In the genomic region with DNA sequence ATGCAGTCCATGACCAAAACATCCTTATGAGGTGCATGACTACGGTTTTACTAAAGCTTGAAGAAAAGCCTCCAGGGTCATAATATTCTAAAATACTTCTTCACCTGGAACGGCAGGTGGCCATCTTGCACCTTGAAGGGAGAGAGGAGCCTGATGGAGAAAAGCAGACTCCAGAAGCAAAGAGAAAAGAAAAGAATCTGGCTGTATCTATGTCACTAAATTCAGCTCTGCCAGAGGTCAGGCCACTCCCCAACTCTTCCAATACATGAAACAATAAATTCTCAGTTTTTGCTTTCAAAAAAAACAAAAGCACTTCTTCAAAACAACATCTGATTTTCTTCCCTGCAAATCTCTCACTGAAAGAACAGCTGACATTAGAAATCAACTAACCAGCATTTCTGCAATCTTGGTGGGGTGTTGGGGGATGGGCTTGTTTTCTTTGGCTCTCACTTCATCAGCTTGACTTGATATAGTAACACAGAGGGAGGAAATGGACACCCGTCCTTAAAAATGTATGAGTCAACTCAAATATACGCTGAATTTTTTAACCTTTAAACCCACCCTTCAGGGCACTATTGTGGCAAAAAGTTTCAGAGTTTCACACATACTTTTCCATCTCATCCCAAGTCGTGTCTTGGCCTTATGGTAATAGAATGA, we compare ENCODE assay signal across 10 cellular contexts. TPM values are rescaled to one million over a fixed set of nuclear protein-coding genes. Genes with fewer than 3 reads are reported as not detected.
DNase-seq lines count a peak whose midpoint lies in the region; ATAC-seq lines count a peak whose summit lies in the region.
"Had no signal": no experiment of that assay in that cellular context is flagged by ENCODE, and none has a peak within 500 bp of the region (broad histone marks: within the 10 kb centered on the region; RNA-seq: fewer than 3 reads in every experiment).

No MANE protein-coding gene starts in this region.

- H3K36me3 Mint-ChIP-seq in activated CD8-positive, alpha-beta memory T cell treated with anti-CD3 and anti-CD28 coated beads, Interleukin-2, amount 10 ng/mL, durations not matched to agents 7 days and 5 days, result peaks cover 15% of the 10 kb centered on the region
- peaks cover 3% of the 10 kb centered on the region for H3K36me3 Mint-ChIP-seq in activated CD8-positive, alpha-beta T cell treated with anti-CD3 and anti-CD28 coated beads, Interleukin-2, amount 10 ng/mL, durations not matched to agents 7 days and 5 days (ENCODE audit: low read depth)

- no peak for DNase-seq in activated CD8-positive, alpha-beta memory T cell treated with anti-CD3 and anti-CD28 coated beads, Interleukin-2, amount 10 ng/mL, durations not matched to agents 7 days and 5 days
- DNase-seq in activated CD8-positive, alpha-beta memory T cell treated with anti-CD3 and anti-CD28 coated beads for 24 hours, result no peak
- DNase-seq in astrocyte of the hippocampus (ENCODE audit: low read depth, low spot score), result peak; percentile 59
- peak; percentile 57 for DNase-seq in kidney glomerular epithelial cell (lab: John Stamatoyannopoulos, UW)
- peak; percentile 63 for DNase-seq in ureter (ENCODE audit: low spot score)
- no peak for DNase-seq in middle frontal gyrus (ENCODE audit: extremely low spot score, low spot score)
- no peak for DNase-seq in activated CD8-positive, alpha-beta T cell treated with anti-CD3 and anti-CD28 coated beads, Interleukin-2, amount 10 ng/mL, durations not matched to agents 7 days and 5 days
- DNase-seq: activated T-cell treated with anti-CD3 and anti-CD28 coated beads, Interleukin-2, amount 50 U/mL, for 24 hours; upper lobe of left lung had no signal

- peaks cover 22% of the 10 kb centered on the region for H3K4me1 Mint-ChIP-seq in activated CD8-positive, alpha-beta memory T cell treated with anti-CD3 and anti-CD28 coated beads, Interleukin-2, amount 10 ng/mL, durations not matched to agents 7 days and 5 days
- peaks cover 12% of the 10 kb centered on the region for H3K4me1 Mint-ChIP-seq in activated CD8-positive, alpha-beta T cell treated with anti-CD3 and anti-CD28 coated beads, Interleukin-2, amount 10 ng/mL, durations not matched to agents 7 days and 5 days (ENCODE audit: low read depth)

- no peaks in the 10 kb centered on the region for H3K9me3 Mint-ChIP-seq in activated CD8-positive, alpha-beta memory T cell treated with anti-CD3 and anti-CD28 coated beads, Interleukin-2, amount 10 ng/mL, durations not matched to agents 7 days and 5 days (ENCODE audit: low read depth)
- H3K9me3 Mint-ChIP-seq in activated CD8-positive, alpha-beta T cell treated with anti-CD3 and anti-CD28 coated beads, Interleukin-2, amount 10 ng/mL, durations not matched to agents 7 days and 5 days (ENCODE audit: insufficient read depth), result no peaks in the 10 kb centered on the region
- H3K9me3 Mint-ChIP-seq: activated T-cell treated with anti-CD3 and anti-CD28 coated beads, Interleukin-2, amount 50 U/mL, for 24 hours had no signal

- H3K27ac Mint-ChIP-seq in activated CD8-positive, alpha-beta memory T cell treated with anti-CD3 and anti-CD28 coated beads, Interleukin-2, amount 10 ng/mL, durations not matched to agents 7 days and 5 days, result peak overlapping the region; percentile 34
- no peak overlapping the region for H3K27ac Mint-ChIP-seq in activated CD8-positive, alpha-beta T cell treated with anti-CD3 and anti-CD28 coated beads, Interleukin-2, amount 10 ng/mL, durations not matched to agents 7 days and 5 days
- H3K27ac Mint-ChIP-seq: activated T-cell treated with anti-CD3 and anti-CD28 coated beads, Interleukin-2, amount 50 U/mL, for 24 hours had no signal

- POLR2A ChIA-PET in activated CD8-positive, alpha-beta T cell treated with anti-CD3 and anti-CD28 coated beads, Interleukin-2, amount 10 ng/mL, durations not matched to agents 7 days and 5 days (lab: Charles Lee), result no interaction called here

- no peak for ATAC-seq in activated CD8-positive, alpha-beta memory T cell treated with anti-CD3 and anti-CD28 coated beads, Interleukin-2, amount 10 ng/mL, durations not matched to agents 7 days and 5 days
- no peak for ATAC-seq in activated CD8-positive, alpha-beta T cell treated with anti-CD3 and anti-CD28 coated beads, Interleukin-2, amount 10 ng/mL, durations not matched to agents 7 days and 5 days
- ATAC-seq in GM21717 (IDR thresholded peaks at IDR 0.05; ENCODE audit: unreplicated experiment), result no peak

- H3K27me3 Mint-ChIP-seq in activated CD8-positive, alpha-beta memory T cell treated with anti-CD3 and anti-CD28 coated beads, Interleukin-2, amount 10 ng/mL, durations not matched to agents 7 days and 5 days, result no peaks in the 10 kb centered on the region
- H3K27me3 Mint-ChIP-seq in activated CD8-positive, alpha-beta T cell treated with anti-CD3 and anti-CD28 coated beads, Interleukin-2, amount 10 ng/mL, durations not matched to agents 7 days and 5 days (ENCODE audit: low read depth), result no peaks in the 10 kb centered on the region
- H3K27me3 Mint-ChIP-seq: activated T-cell treated with anti-CD3 and anti-CD28 coated beads, Interleukin-2, amount 50 U/mL, for 24 hours had no signal

- H3K4me3 Mint-ChIP-seq in activated CD8-positive, alpha-beta memory T cell treated with anti-CD3 and anti-CD28 coated beads, Interleukin-2, amount 10 ng/mL, durations not matched to agents 7 days and 5 days, result peak overlapping the region; percentile 16
- H3K4me3 Mint-ChIP-seq in activated CD8-positive, alpha-beta T cell treated with anti-CD3 and anti-CD28 coated beads, Interleukin-2, amount 10 ng/mL, durations not matched to agents 7 days and 5 days, result no peak overlapping the region
- H3K4me3 Mint-ChIP-seq: activated T-cell treated with anti-CD3 and anti-CD28 coated beads, Interleukin-2, amount 50 U/mL, for 24 hours had no signal

- CTCF ChIA-PET in activated CD8-positive, alpha-beta memory T cell treated with anti-CD3 and anti-CD28 coated beads, Interleukin-2, amount 10 ng/mL, durations not matched to agents 7 days and 5 days (lab: Charles Lee), result interaction anchor here (1.1 to 1.8 kb wide), 2 partner anchors 13 to 133 kb away, joined by 3 to 7 read pairs; no protein-coding TSS in a partner anchor
- CTCF ChIA-PET in activated CD8-positive, alpha-beta T cell treated with anti-CD3 and anti-CD28 coated beads, Interleukin-2, amount 10 ng/mL, durations not matched to agents 7 days and 5 days (lab: Charles Lee), result interaction anchor here (1.4 kb wide), 1 partner anchor 22 kb away, joined by 5 read pairs; the partner anchor contains the start of gene HIBADH

RNA-seq across cellular contexts. Expression of gene HIBADH, which starts 21.6 kb away (rescaled TPM):
- total RNA-seq in activated CD8-positive, alpha-beta memory T cell treated with anti-CD3 and anti-CD28 coated beads, Interleukin-2, amount 10 ng/mL, durations not matched to agents 7 days and 5 days, result 10 to 100 TPM; 13.1 to 15.8 TPM
- 31.3 TPM for total RNA-seq in ureter
- total RNA-seq in activated CD8-positive, alpha-beta T cell treated with anti-CD3 and anti-CD28 coated beads, Interleukin-2, amount 10 ng/mL, durations not matched to agents 7 days and 5 days, result 10 to 100 TPM in 1 of 2 experiments, 1 to 10 TPM in 1; 9.4 to 10.3 TPM

Comparison
In these comparisons a context has a peak if more than half of its experiments do, and no peak if none do; other contexts are left out.
1. DNase-seq: peak in astrocyte of the hippocampus (single experiment), kidney glomerular epithelial cell (single experiment) and ureter (single experiment); none in activated CD8-positive, alpha-beta memory T cell treated with anti-CD3 and anti-CD28 coated beads, Interleukin-2, amount 10 ng/mL, durations not matched to agents 7 days and 5 days (single experiment), activated CD8-positive, alpha-beta memory T cell treated with anti-CD3 and anti-CD28 coated beads for 24 hours (single experiment), middle frontal gyrus (single experiment) and activated CD8-positive, alpha-beta T cell treated with anti-CD3 and anti-CD28 coated beads, Interleukin-2, amount 10 ng/mL, durations not matched to agents 7 days and 5 days (single experiment).